20 cellular contexts compared by ENCODE assay signal in the genomic region with DNA sequence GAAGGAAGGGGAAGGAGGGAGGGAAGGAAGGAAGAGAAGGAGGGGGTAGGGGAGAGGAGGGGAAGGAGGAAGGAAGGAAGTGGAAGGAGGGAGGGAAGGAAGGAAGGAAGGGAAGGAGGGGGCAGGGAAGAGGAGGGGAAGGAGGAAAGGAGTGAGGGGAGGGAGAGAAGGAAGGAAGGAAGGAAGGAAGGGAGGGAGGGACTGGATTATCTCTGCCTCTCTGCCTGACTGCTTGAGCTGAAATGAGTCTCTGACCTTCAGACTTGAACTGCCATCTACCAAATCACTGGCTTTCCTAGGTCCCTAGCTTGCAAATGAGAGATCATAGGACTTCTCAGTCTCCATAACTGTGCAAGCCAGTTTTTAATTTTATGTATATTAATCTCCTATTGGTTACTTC.
DNase-seq lines count a peak whose midpoint lies in the region; ATAC-seq, FAIRE-seq and TF ChIP-seq lines count a peak whose summit lies in the region.
"Had no signal": no experiment of that assay in that cellular context is flagged by ENCODE, and none has a peak within 500 bp of the region (broad histone marks: within the 10 kb centered on the region; RNA-seq: fewer than 3 reads in every experiment).

No MANE protein-coding gene starts in this region.

- peaks cover 9% of the 10 kb centered on the region for H3K9me3 Mint-ChIP-seq in memory B cell

- no peak overlapping the region for H2AFZ ChIP-seq in HepG2 (ENCODE audit: low read length)

- no peak overlapping the region for H3K9ac ChIP-seq in HepG2 (ENCODE audit: insufficient read depth, low read depth, low read length)
- H3K9ac ChIP-seq: BLaER1 treated with 17β-estradiol and CSF1 and Interleukin-3, amounts not matched to agents 10 nM and 100 nM had no signal

- H4K20me1 ChIP-seq in HepG2 (ENCODE audit: insufficient read depth, low read length): no peaks in the 10 kb centered on the region
- H4K20me1 ChIP-seq: BLaER1 treated with 17β-estradiol and CSF1 and Interleukin-3, amounts not matched to agents 10 nM and 100 nM had no signal

- H3K79me2 ChIP-seq in HepG2 (ENCODE audit: insufficient read depth, low read length): no peaks in the 10 kb centered on the region

- H3K36me3 ChIP-seq in HepG2 (replicated peaks in 1 of 2; ENCODE audit: control insufficient read depth in 1 of 2, insufficient read depth in 2 of 2, low read length in 2 of 2) (no peaks in the 10 kb centered on the region), right lobe of liver (no peaks in the 10 kb centered on the region)

- H3K4me2 ChIP-seq in HepG2 (ENCODE audit: low read depth, low read length): no peak overlapping the region
- H3K4me2 ChIP-seq: A549; BLaER1 treated with 17β-estradiol and CSF1 and Interleukin-3, amounts not matched to agents 10 nM and 100 nM had no signal

- no peak overlapping the region for H3K4me3 Mint-ChIP-seq in memory B cell
- H3K4me3 Mint-ChIP-seq: B cell; CD4-positive, alpha-beta T cell; CD8-positive, alpha-beta T cell had no signal

- no peak for TF ChIP-seq POLR2A in HepG2 (IDR thresholded peaks at IDR 0.05; ENCODE audit: insufficient read depth in 1 of 2, low read depth in 2 of 2, low read length in 2 of 2)
- no peak for TF ChIP-seq POLR2A in right lobe of liver (IDR thresholded peaks at IDR 0.05)

- CTCF ChIA-PET in HepG2 (lab: Yijun Ruan, JAX; ENCODE audit: low intra/inter-chr PET ratio, low total read pairs): no interaction called here

- H3K4me3 ChIP-seq in HepG2 (replicated peaks in 1 of 3; ENCODE audit: insufficient read depth in 1 of 3, low read depth in 2 of 3, low read length in 3 of 3) (no peak overlapping the region), right lobe of liver (no peak overlapping the region)
- H3K4me3 ChIP-seq: A549; BLaER1 treated with 17β-estradiol and CSF1 and Interleukin-3, amounts not matched to agents 10 nM and 100 nM had no signal

- no peak for ATAC-seq in HepG2
- no peak for ATAC-seq in right lobe of liver
- no peak for ATAC-seq in memory B cell (ENCODE audit: low read depth)
- no peak for ATAC-seq in HG03342 (IDR thresholded peaks at IDR 0.05; ENCODE audit: unreplicated experiment)
- no peak for ATAC-seq in GM18873 (IDR thresholded peaks at IDR 0.05; ENCODE audit: low FRiP score, unreplicated experiment)
- ATAC-seq: A549; CD8-positive, alpha-beta T cell had no signal

- peaks cover 70% of the 10 kb centered on the region for H3K4me1 ChIP-seq in HepG2 (ENCODE audit: insufficient read depth, low read length)
- no peaks in the 10 kb centered on the region for H3K4me1 ChIP-seq in right lobe of liver
- H3K4me1 ChIP-seq: A549 had no signal

- peak overlapping the region; percentile 68 for H3K27ac Mint-ChIP-seq in memory B cell
- H3K27ac Mint-ChIP-seq: B cell; CD4-positive, alpha-beta T cell; CD8-positive, alpha-beta T cell had no signal

- peaks cover 15% of the 10 kb centered on the region for H3K27me3 Mint-ChIP-seq in memory B cell

- TF ChIP-seq CTCF in HepG2 (CRISPR knock-in tag; IDR thresholded peaks at IDR 0.05) (no peak), right lobe of liver (IDR thresholded peaks at IDR 0.05) (no peak)

- H3K27me3 ChIP-seq in HepG2 (ENCODE audit: control insufficient read depth in 1 of 2, insufficient read depth in 2 of 2, low read length in 2 of 2): peaks cover 0 to 2% of the 10 kb centered on the region in 2 experiments; a peak in 1 of 5 replicates
- no peaks in the 10 kb centered on the region for H3K27me3 ChIP-seq in right lobe of liver
- H3K27me3 ChIP-seq: BLaER1 treated with 17β-estradiol and CSF1 and Interleukin-3, amounts not matched to agents 10 nM and 100 nM had no signal

- DNase-seq in HepG2 (ENCODE audit: low spot score) (no peak), right lobe of liver (no peak), memory B cell (ENCODE audit: low spot score in 2 of 2) (no peak)
- DNase-seq: AML-193; Caco-2; Calu3; CD4-positive, alpha-beta T cell; CD8-positive, alpha-beta T cell; DMS79 treated with DMSO at 0.1 percent for 48 hours; GF-D8 had no signal

- in situ Hi-C loops in HepG2 (cut with HindIII; ENCODE audit: extremely low pct_ligation_motif_present, low pct_unique_long_range_greater_than_20kb): no loop called here

- BruUV-seq in HepG2 (replicated peaks; lab: Mats Ljungman, UMichigan): no TSS peak

- intact Hi-C loops in HepG2 (cut with micrococcal nuclease; ENCODE audit: unreplicated experiment): no loop called here
- intact Hi-C loops in right lobe of liver (cut with DNase I): no loop called here

- TF ChIP-seq RAD21 in HepG2 (CRISPR knock-in tag; IDR thresholded peaks at IDR 0.05): no peak

- POLR2A ChIA-PET in HepG2 (lab: Yijun Ruan, JAX): no interaction called here

- FAIRE-seq in HepG2 (lab: Jason Lieb, UNC): no peak
- FAIRE-seq: A549, D721Med, G401.6, GM12891 had no signal

- H3K9me3 ChIP-seq in HepG2 (ENCODE audit: low read length) (peaks cover 8% of the 10 kb centered on the region), right lobe of liver (no peaks in the 10 kb centered on the region)
- H3K9me3 ChIP-seq: A549 had no signal

- no peak for TF ChIP-seq EP300 in HepG2 (IDR thresholded peaks at IDR 0.05; ENCODE audit: low read depth in 2 of 2, low read length in 2 of 2)
- no peak for TF ChIP-seq EP300 in HepG2 (CRISPR knock-in tag; IDR thresholded peaks at IDR 0.05; ENCODE audit: borderline replicate concordance)

- peaks cover 12% of the 10 kb centered on the region for H3K36me3 Mint-ChIP-seq in memory B cell
- H3K36me3 Mint-ChIP-seq: CD8-positive, alpha-beta T cell had no signal

- H3K27ac ChIP-seq in HepG2 (ENCODE audit: extremely low read length, insufficient read depth, low read length) (no peak overlapping the region), right lobe of liver (no peak overlapping the region)
- H3K27ac ChIP-seq: 22Rv1; A549; BLaER1 treated with 17β-estradiol and CSF1 and Interleukin-3, amounts not matched to agents 10 nM and 100 nM; C4-2B had no signal

- H3K4me1 Mint-ChIP-seq in memory B cell: peaks cover 3% of the 10 kb centered on the region
- H3K4me1 Mint-ChIP-seq: B cell had no signal

TF ChIP-seq in HepG2, 621 proteins besides CTCF, POLR2A, EP300 and RAD21:
- TF ChIP-seq PCBP2 (optimal IDR thresholded peaks at IDR 0.05; ENCODE audit: low read depth, low read length, poor library complexity, severe bottlenecking) (peak; percentile 88), RCOR2 (CRISPR knock-in tag; IDR thresholded peaks at IDR 0.05) (no peak), YY1 (IDR thresholded peaks at IDR 0.05; ENCODE audit: insufficient read depth, insufficient replicate concordance, low read depth, low read length) (no peak), ZNF251 (CRISPR knock-in tag; IDR thresholded peaks at IDR 0.05) (no peak), ZNF607 (CRISPR knock-in tag; IDR thresholded peaks at IDR 0.05; ENCODE audit: borderline replicate concordance) (no peak), HNRNPK (IDR thresholded peaks at IDR 0.05; ENCODE audit: low read depth, low read length, poor library complexity, severe bottlenecking) (peak; percentile 80), FOXC1 (CRISPR knock-in tag; IDR thresholded peaks at IDR 0.05; ENCODE audit: borderline replicate concordance) (no peak), FOXK2 (IDR thresholded peaks at IDR 0.05) (no peak), ATF7 (IDR thresholded peaks at IDR 0.05) (0 out of 2 replicates have a peak, but pooled peaks have one; percentile 13), ATF7 (CRISPR knock-in tag; IDR thresholded peaks at IDR 0.05) (no peak), TP53 (CRISPR knock-in tag; conservative IDR thresholded peaks at IDR 0.05) (no peak), SAFB2 (CRISPR knock-in tag; IDR thresholded peaks at IDR 0.05; ENCODE audit: borderline replicate concordance, low read depth) (no peak), PCBP1 (IDR thresholded peaks at IDR 0.05; ENCODE audit: borderline replicate concordance, low read depth, low read length) (peak; percentile 85; the same call in 1 of the 2 replicates), NFRKB (IDR thresholded peaks at IDR 0.05) (no peak), MED13 (CRISPR knock-in tag; IDR thresholded peaks at IDR 0.05) (no peak)
TF ChIP-seq in HepG2: peak in this region for 4.
